ENCODE assay signal across 27 cellular contexts in genomic region chr12:127012109-127012508, GRCh38.
"Had no signal": no experiment of that assay in that cellular context is flagged by ENCODE, and none has a peak within 500 bp of the region (broad histone marks: within the 10 kb centered on the region; RNA-seq: fewer than 3 reads in every experiment).

No MANE protein-coding gene starts in this region.

- DNase-seq: stimulated activated CD4-positive, alpha-beta T cell treated with anti-CD3 and anti-CD28 coated beads, Interleukin-2, amount 100 ng/mL, for 48 hours; stimulated activated CD4-positive, alpha-beta T cell treated with anti-CD3 and anti-CD28 coated beads, Interleukin-4, amount 100 ng/mL, for 1 hour; stimulated activated CD4-positive, alpha-beta T cell treated with anti-CD3 and anti-CD28 coated beads, Interleukin-4, amount 100 ng/mL, for 24 hours; stimulated activated CD4-positive, alpha-beta T cell treated with anti-CD3 and anti-CD28 coated beads, Interleukin-4, amount 100 ng/mL, for 4 hours; stimulated activated CD8-positive, alpha-beta memory T cell treated with anti-CD3 and anti-CD28 coated beads, Interleukin-4, amount 100 ng/mL, for 48 hours; stimulated activated naive B cell treated with anti-CD40 and anti-IgM and Interleukin-4, amounts not matched to agents 10 μg/mL and 1 μg/mL and 100 μg/mL, for 72 hours; stimulated activated naive CD4-positive, alpha-beta T cell; stimulated activated naive CD4-positive, alpha-beta T cell treated with Interleukin-2 at 50 U/mL for 16 hours; stimulated activated naive CD8-positive, alpha-beta T cell treated with anti-CD3 and anti-CD28 coated beads, Interleukin-15, amount 100 ng/mL, for 72 hours; stimulated activated naive CD8-positive, alpha-beta T cell treated with anti-CD3 and anti-CD28 coated beads, Interleukin-15, Interleukin-2, amounts not matched to agents 100 U/mL and 50 U/mL, for 24 hours; stomach; substantia nigra; testis; thyroid gland; tibial artery; transverse colon; trophoblast cell; upper lobe of left lung; upper lobe of right lung; uterus had no signal

- H3K27ac ChIP-seq: stomach, suprapubic skin, testis, thoracic aorta, thyroid gland, tibial artery, tibial nerve, transverse colon, upper lobe of left lung, upper lobe of right lung, uterus, vagina had no signal

- H3K27me3 ChIP-seq: stomach, suprapubic skin, testis, thyroid gland, tibial artery, tibial nerve, transverse colon, upper lobe of left lung, upper lobe of right lung, uterus, vagina had no signal

- H3K4me3 ChIP-seq: stomach, suprapubic skin, testis, thoracic aorta, thyroid gland, tibial artery, tibial nerve, transverse colon, upper lobe of left lung, upper lobe of right lung, uterus, vagina had no signal

- H3K9me3 ChIP-seq: stomach, suprapubic skin, testis, thoracic aorta, thyroid gland, tibial artery, tibial nerve, transverse colon, upper lobe of left lung, upper lobe of right lung, uterus, vagina had no signal

- H3K36me3 ChIP-seq: stomach, suprapubic skin, thoracic aorta, thyroid gland, tibial artery, tibial nerve, transverse colon, upper lobe of left lung, upper lobe of right lung, uterus, vagina had no signal

- FAIRE-seq: urothelium cell line had no signal

- H3K4me1 ChIP-seq: stomach, suprapubic skin, testis, thyroid gland, tibial artery, tibial nerve, upper lobe of left lung, upper lobe of right lung, uterus, vagina had no signal

- ATAC-seq: stimulated activated effector memory CD8-positive, alpha-beta T cell treated with anti-CD3 and anti-CD28 coated beads, Interleukin-12 subunit alpha, Interleukin-12 subunit beta, amount 100 ng/mL, for 72 hours; stimulated activated memory B cell treated with anti-CD40 and anti-IgM and Interleukin-4, amounts not matched to agents 10 μg/mL and 1 μg/mL and 100 μg/mL, for 72 hours; stimulated activated naive B cell treated with anti-CD40 and anti-IgM and Interleukin-4, amounts not matched to agents 10 μg/mL and 1 μg/mL and 100 μg/mL, for 72 hours; stimulated activated naive CD8-positive, alpha-beta T cell treated with anti-CD3 and anti-CD28 coated beads, Interleukin-15, amount 100 ng/mL, for 72 hours; stimulated activated naive CD8-positive, alpha-beta T cell treated with anti-CD3 and anti-CD28 coated beads, Interleukin-15, Interleukin-2, amounts not matched to agents 100 U/mL and 50 U/mL, for 24 hours; upper lobe of right lung had no signal
